17 cellular contexts compared by ENCODE assay signal in the genomic region with DNA sequence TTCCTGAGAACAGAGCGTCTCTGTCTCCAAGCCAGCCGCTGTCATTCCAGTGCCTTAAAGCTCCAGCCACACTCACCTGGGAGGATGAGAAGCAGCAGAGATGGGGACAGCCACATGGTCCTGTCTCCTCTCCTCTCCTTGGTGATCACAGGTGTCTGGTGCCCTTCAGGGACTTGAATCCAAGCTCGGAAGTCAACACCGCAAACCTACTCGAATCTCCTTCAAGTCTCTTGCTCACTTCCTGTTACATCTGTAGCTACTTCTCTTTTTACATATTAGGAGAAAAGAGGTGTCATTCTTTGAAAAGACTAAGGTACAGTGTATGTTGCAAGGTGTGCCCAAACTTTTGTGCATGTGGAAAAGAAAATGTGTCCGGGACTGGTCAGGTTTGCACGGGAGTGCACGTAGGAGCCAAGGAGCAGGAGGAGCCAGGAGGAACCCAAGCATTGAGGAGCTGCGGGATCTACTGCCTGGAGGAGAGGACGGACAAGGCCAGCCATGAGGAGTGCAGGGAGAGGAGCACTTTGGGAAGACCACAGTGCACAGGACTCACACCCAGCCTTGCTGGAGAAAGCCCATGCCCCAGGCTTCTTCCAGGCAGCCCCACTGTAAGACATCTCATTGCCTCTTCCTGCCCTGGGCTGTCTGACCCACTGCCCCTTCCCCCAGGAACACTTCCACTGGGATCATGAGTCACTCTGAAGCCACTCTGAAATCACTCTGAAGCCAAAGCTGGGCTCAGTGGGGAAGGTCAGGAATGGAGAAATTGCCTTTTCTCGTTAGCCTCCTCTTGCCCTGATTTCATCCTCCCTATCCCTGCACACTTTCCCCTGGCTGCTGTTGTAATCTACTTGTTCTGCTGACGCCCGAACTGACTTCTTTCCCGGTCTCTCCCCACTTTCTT. TPM values are rescaled to one million over a fixed set of nuclear protein-coding genes. Genes with fewer than 3 reads are reported as not detected.
DNase-seq lines count a peak whose midpoint lies in the region; ATAC-seq, FAIRE-seq and TF ChIP-seq lines count a peak whose summit lies in the region.
"Had no signal": no experiment of that assay in that cellular context is flagged by ENCODE, and none has a peak within 500 bp of the region (broad histone marks: within the 10 kb centered on the region; RNA-seq: fewer than 3 reads in every experiment).

A gene (minus strand): TSS at position 197 of the 904 bp plus-strand sequence. CDS start 81 bp downstream, at position 116.

- H3K27me3 Mint-ChIP-seq in activated T-cell treated with anti-CD3 and anti-CD28 coated beads, Interleukin-2, amount 50 U/mL, for 4 hours (ENCODE audit: low read depth): peaks cover 18% of the 10 kb centered on the region
- peaks cover 4 to 41% of the 10 kb centered on the region in 2 donors for H3K27me3 Mint-ChIP-seq in T-cell

- TF ChIP-seq CTCF in D721Med (IDR thresholded peaks at IDR 0.05; ENCODE audit: insufficient read depth, missing control alignments): no peak

- no peak for FAIRE-seq in D721Med (lab: Jason Lieb, UNC)
- FAIRE-seq: TTC549 had no signal

- intact Hi-C loops in posterior vena cava (cut with DNase I): no loop called here

- peak within 1 kb of the TSS in 1 of 2 donors; percentile 40 for H3K27ac Mint-ChIP-seq in T-cell
- H3K27ac Mint-ChIP-seq: immature natural killer cell, nephron progenitor cell had no signal

- POLR2A ChIA-PET in T-cell (lab: Charles Lee): interaction anchor here in 1 of 2 donors (0.5 to 0.6 kb wide), 2 partner anchors 13 to 353 kb away, joined by 3 read pairs; no protein-coding TSS in a partner anchor

- DNase-seq in activated T-cell treated with anti-CD3 and anti-CD28 coated beads, Interleukin-2, amount 50 U/mL, for 4 hours: no peak
- DNase-seq in activated T-cell treated with anti-CD3 and anti-CD28 coated beads for 4 hours (no peak), Kasumi-1 (lab: John Stamatoyannopoulos, UW) (peak; percentile 82 to 85), T-cell (peak in 2 of 34 experiments; percentile 11 to 13), posterior vena cava (ENCODE audit: low spot score) (peak; percentile 46), anterior cingulate cortex (lab: John Stamatoyannopoulos, UW) (no peak), NCI-H526 treated with DMSO at 0.1 percent for 48 hours (lab: John Stamatoyannopoulos, UW) (no peak), D721Med (ENCODE audit: insufficient read length, low spot score) (no peak)
- DNase-seq: adrenal gland, immature natural killer cell, NCI-H774, nephron progenitor cell, retina, SHP77 treated with DMSO at 0.1 percent for 48 hours had no signal

- peaks cover 14% of the 10 kb centered on the region for H3K4me1 Mint-ChIP-seq in activated T-cell treated with anti-CD3 and anti-CD28 coated beads, Interleukin-2, amount 50 U/mL, for 4 hours (ENCODE audit: low read depth)
- H3K4me1 Mint-ChIP-seq in T-cell: peaks cover 10 to 18% (median 11%) of the 10 kb centered on the region in 3 donors
- H3K4me1 Mint-ChIP-seq: immature natural killer cell, nephron progenitor cell had no signal

- H3K9me3 Mint-ChIP-seq in activated T-cell treated with anti-CD3 and anti-CD28 coated beads, Interleukin-2, amount 50 U/mL, for 4 hours: no peaks in the 10 kb centered on the region
- no peaks in the 10 kb centered on the region for H3K9me3 Mint-ChIP-seq in T-cell
- H3K9me3 Mint-ChIP-seq: immature natural killer cell had no signal

- CTCF ChIA-PET in T-cell (lab: Charles Lee): interaction anchor here in 1 of 2 donors (1.3 kb wide), 1 partner anchor 26 kb away, joined by 3 read pairs; no protein-coding TSS in a partner anchor

- H3K36me3 Mint-ChIP-seq in activated T-cell treated with anti-CD3 and anti-CD28 coated beads, Interleukin-2, amount 50 U/mL, for 4 hours (ENCODE audit: insufficient read depth): no peaks in the 10 kb centered on the region
- H3K36me3 Mint-ChIP-seq in T-cell: no peaks in the 10 kb centered on the region
- H3K36me3 Mint-ChIP-seq: immature natural killer cell had no signal

- peak in 1 of 2 donors; percentile 40 for ATAC-seq in activated T-cell treated with anti-CD3 and anti-CD28 coated beads, Interleukin-2, amount 50 U/mL, for 4 hours
- peak in 3 of 4 experiments; percentile 59 to 78 (median 72) for ATAC-seq in T-cell (replicated peaks in 1 of 4)

- H3K4me3 Mint-ChIP-seq in activated T-cell treated with anti-CD3 and anti-CD28 coated beads, Interleukin-2, amount 50 U/mL, for 4 hours: peak within 1 kb of the TSS; percentile 31
- peak within 1 kb of the TSS in 1 of 3 donors; percentile 56 for H3K4me3 Mint-ChIP-seq in T-cell
- H3K4me3 Mint-ChIP-seq: immature natural killer cell, nephron progenitor cell had no signal

RNA-seq across cellular contexts. Expression of the gene that starts here (rescaled TPM):
- not detected for total RNA-seq in activated T-cell treated with anti-CD3 and anti-CD28 coated beads, Interleukin-2, amount 50 U/mL, for 4 hours
- under 1 TPM in 1 of 5 donors, not detected in 4; 0.47 TPM for total RNA-seq in T-cell
- not detected for total RNA-seq in posterior vena cava
- total RNA-seq: adrenal gland, glomerular endothelial cell, thoracic aorta had no signal

Comparison
In these comparisons a context has a peak if more than half of its experiments do, and no peak if none do; other contexts are left out.
1. Peak in ATAC-seq in T-cell; RNA of the gene not detected or under 1 TPM.
2. Peak in DNase-seq in posterior vena cava; RNA of the gene not detected or under 1 TPM.
3. DNase-seq: peak in Kasumi-1 (2 of 2); none in activated T-cell treated with anti-CD3 and anti-CD28 coated beads, Interleukin-2, amount 50 U/mL, for 4 hours (single experiment), activated T-cell treated with anti-CD3 and anti-CD28 coated beads for 4 hours (single experiment), anterior cingulate cortex (0 of 58), NCI-H526 treated with DMSO at 0.1 percent for 48 hours (single experiment) and D721Med (single experiment).